Comparison of ENCODE assay signal across 9 cellular contexts in genomic region chr4:164731827-164732474, GRCh38. TPM values are rescaled to one million over a fixed set of nuclear protein-coding genes. Genes with fewer than 3 reads are reported as not detected.
A peak's percentile ranks its signal among the peaks of the same experiment; 100 is the strongest.
DNase-seq lines count a peak whose midpoint lies in the region; ATAC-seq, FAIRE-seq and TF ChIP-seq lines count a peak whose summit lies in the region.
"Had no signal": no experiment of that assay in that cellular context is flagged by ENCODE, and none has a peak within 500 bp of the region (broad histone marks: within the 10 kb centered on the region; RNA-seq: fewer than 3 reads in every experiment).

No MANE protein-coding gene starts in this region.

- H3K36me3 ChIP-seq in HepG2 (replicated peaks in 1 of 2; ENCODE audit: control insufficient read depth in 1 of 2, insufficient read depth in 2 of 2, low read length in 2 of 2) = no peaks in the 10 kb centered on the region

- WGBS in HepG2 (ENCODE audit: low lambda C conversion rate) = 8% methylated on average over 5 of the region's 5 CpGs

- peak; percentile 96 for TF ChIP-seq CTCF in VCaP (conservative IDR thresholded peaks at IDR 0.05)
- peak; percentile 99 for TF ChIP-seq CTCF in chondrocyte (IDR thresholded peaks at IDR 0.05)
- peak; percentile 78 for TF ChIP-seq CTCF in HepG2 (CRISPR knock-in tag; IDR thresholded peaks at IDR 0.05)

- H3K36me3 Mint-ChIP-seq in chondrocyte (ENCODE audit: low read depth) = no peaks in the 10 kb centered on the region

- intact Hi-C loops in HepG2 (cut with micrococcal nuclease; ENCODE audit: unreplicated experiment) = loop anchor here (5.0 to 10.0 kb wide), 2 partner anchors 1047 to 1175 kb away; no protein-coding TSS in a partner anchor

- H4K20me1 ChIP-seq in HepG2 (ENCODE audit: insufficient read depth, low read length) = no peaks in the 10 kb centered on the region

- CTCF ChIA-PET in HepG2 (lab: Yijun Ruan, JAX; ENCODE audit: low intra/inter-chr PET ratio, low total read pairs) = interaction anchor here (1.1 kb wide), 1 partner anchor 1247 kb away, joined by 4 read pairs; no protein-coding TSS in a partner anchor

- BruUV-seq in HepG2 (replicated peaks; lab: Mats Ljungman, UMichigan) = no TSS peak

- POLR2A ChIA-PET in HepG2 (lab: Yijun Ruan, JAX) = no interaction called here

- in situ Hi-C loops in HepG2 (cut with HindIII; ENCODE audit: extremely low pct_ligation_motif_present, low pct_unique_long_range_greater_than_20kb) = loop anchor here (25.0 kb wide), 1 partner anchor 1170 kb away; no protein-coding TSS in a partner anchor

- H3K4me1 ChIP-seq in HepG2 (ENCODE audit: insufficient read depth, low read length) = no peaks in the 10 kb centered on the region

- no peak overlapping the region for H2AFZ ChIP-seq in HepG2 (ENCODE audit: low read length)

- H3K27ac Mint-ChIP-seq in chondrocyte (ENCODE audit: unreplicated experiment) = no peak overlapping the region

- H3K79me2 ChIP-seq in HepG2 (ENCODE audit: insufficient read depth, low read length) = no peaks in the 10 kb centered on the region

- TF ChIP-seq RAD21 in HepG2 (CRISPR knock-in tag; IDR thresholded peaks at IDR 0.05) = 0 out of 2 replicates have a peak, but pooled peaks have one; percentile 30

- no peak for TF ChIP-seq POLR2A in HepG2 (IDR thresholded peaks at IDR 0.05; ENCODE audit: insufficient read depth in 1 of 2, low read depth in 2 of 2, low read length in 2 of 2)

- peaks cover 14% of the 10 kb centered on the region for H3K27me3 Mint-ChIP-seq in chondrocyte (ENCODE audit: low read depth)

- H3K9ac ChIP-seq in HepG2 (ENCODE audit: insufficient read depth, low read depth, low read length) = no peak overlapping the region

- no peak for FAIRE-seq in HepG2 (lab: Jason Lieb, UNC)

- no peak overlapping the region for H3K4me2 ChIP-seq in HepG2 (ENCODE audit: low read depth, low read length)

- no peak overlapping the region for H3K4me3 ChIP-seq in HepG2 (replicated peaks in 1 of 3; ENCODE audit: insufficient read depth in 1 of 3, low read depth in 2 of 3, low read length in 3 of 3)

- H3K27ac ChIP-seq in VCaP (no peak overlapping the region), HepG2 (ENCODE audit: extremely low read length, insufficient read depth, low read length) (no peak overlapping the region)

- DNase-seq in NCI-H1417 (lab: John Stamatoyannopoulos, UW) (peak in 2 of 3 experiments; percentile 18 to 75), NCI-H1417 treated with DMSO at 0.1 percent for 48 hours (lab: John Stamatoyannopoulos, UW) (no peak), LHCN-M2 (ENCODE audit: low read depth) (peak; percentile 51), chondrocyte (ENCODE audit: low spot score) (no peak), HepG2 (ENCODE audit: low spot score) (peak; percentile 20)
- peak; percentile 0 for DNase-seq in stimulated activated CD8-positive, alpha-beta memory T cell treated with anti-CD3 and anti-CD28 coated beads, Interleukin-15, amount 100 ng/mL, for 24 hours (ENCODE audit: low read depth)

- no peak overlapping the region for H3K4me3 Mint-ChIP-seq in chondrocyte (ENCODE audit: unreplicated experiment)

- TF ChIP-seq EP300 in HepG2 (IDR thresholded peaks at IDR 0.05; ENCODE audit: low read depth in 2 of 2, low read length in 2 of 2) = no peak
- TF ChIP-seq EP300 in HepG2 (CRISPR knock-in tag; IDR thresholded peaks at IDR 0.05; ENCODE audit: borderline replicate concordance) = no peak

- ATAC-seq in GM21825 (IDR thresholded peaks at IDR 0.05; ENCODE audit: unreplicated experiment) (peak; percentile 85), HepG2 (peak; percentile 72; the same call in 2 of the 3 replicates)

- no peaks in the 10 kb centered on the region for H3K4me1 Mint-ChIP-seq in chondrocyte (ENCODE audit: low read depth)

- H3K9me3 ChIP-seq in HepG2 (ENCODE audit: low read length) = no peaks in the 10 kb centered on the region

- no peaks in the 10 kb centered on the region for H3K27me3 ChIP-seq in HepG2 (ENCODE audit: control insufficient read depth in 1 of 2, insufficient read depth in 2 of 2, low read length in 2 of 2)

- H3K9me3 Mint-ChIP-seq in chondrocyte (ENCODE audit: low read depth) = no peaks in the 10 kb centered on the region

TF ChIP-seq in HepG2, 621 proteins besides CTCF, POLR2A, EP300 and RAD21:
- TF ChIP-seq ZNF414 (CRISPR knock-in tag; IDR thresholded peaks at IDR 0.05) = no peak
- TF ChIP-seq, protein P1, sequence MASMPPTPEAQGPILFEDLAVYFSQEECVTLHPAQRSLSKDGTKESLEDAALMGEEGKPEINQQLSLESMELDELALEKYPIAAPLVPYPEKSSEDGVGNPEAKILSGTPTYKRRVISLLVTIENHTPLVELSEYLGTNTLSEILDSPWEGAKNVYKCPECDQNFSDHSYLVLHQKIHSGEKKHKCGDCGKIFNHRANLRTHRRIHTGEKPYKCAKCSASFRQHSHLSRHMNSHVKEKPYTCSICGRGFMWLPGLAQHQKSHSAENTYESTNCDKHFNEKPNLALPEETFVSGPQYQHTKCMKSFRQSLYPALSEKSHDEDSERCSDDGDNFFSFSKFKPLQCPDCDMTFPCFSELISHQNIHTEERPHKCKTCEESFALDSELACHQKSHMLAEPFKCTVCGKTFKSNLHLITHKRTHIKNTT (CRISPR knock-in tag; IDR thresholded peaks at IDR 0.05) = no peak
- TF ChIP-seq TEAD3 (CRISPR knock-in tag; optimal IDR thresholded peaks at IDR 0.05; ENCODE audit: borderline replicate concordance) = peak; percentile 22
- TF ChIP-seq HMG20B (CRISPR knock-in tag; conservative IDR thresholded peaks at IDR 0.05) = no peak
- no peak for TF ChIP-seq ZNF326 (CRISPR knock-in tag; IDR thresholded peaks at IDR 0.05; ENCODE audit: borderline replicate concordance)
- TF ChIP-seq STAG1 (CRISPR knock-in tag; IDR thresholded peaks at IDR 0.05) = peak; percentile 71
- peak; percentile 56 for TF ChIP-seq SMC3 (IDR thresholded peaks at IDR 0.05; ENCODE audit: low read length)
TF ChIP-seq in HepG2: peak in this region for 3.

RNA-seq across cellular contexts. Expression of gene SMIM31, which starts 22.0 kb away (rescaled TPM):
- total RNA-seq in LHCN-M2 (2014; rRNA removed) (not detected in 2 replicates), chondrocyte (not detected in 3 replicates), HepG2 (2016; rRNA removed; fragmentation: Illumina TruSeq; extraction: Trizol) (not detected in 2 replicates)
- polyA plus RNA-seq in LHCN-M2 (2012) = not detected
- not detected in 2 replicates for total RNA-seq in HepG2 (2016; cell fraction: cytosol; rRNA removed; fragmentation: Illumina TruSeq; extraction: Trizol; ENCODE audit: low read depth)
- total RNA-seq in HepG2 (2016; cell fraction: insoluble cytoplasmic fraction; rRNA removed; fragmentation: Illumina TruSeq; extraction: Trizol) = not detected in 2 replicates
- not detected in 2 replicates for total RNA-seq in HepG2 (2016; cell fraction: membrane; rRNA removed; fragmentation: Illumina TruSeq; extraction: Trizol)
- total RNA-seq in HepG2 (2016; cell fraction: nucleus; rRNA removed; fragmentation: Illumina TruSeq; extraction: Trizol) = not detected in 2 replicates
- polyA plus RNA-seq in HepG2 (2011; rRNA removed) = not detected in 2 replicates
- polyA plus RNA-seq in HepG2 (2011; cell fraction: cytosol; rRNA removed) = not detected in 2 replicates
- polyA plus RNA-seq in HepG2 (2011; cell fraction: nucleus; rRNA removed) = not detected in 2 replicates
- polyA plus RNA-seq in HepG2 (2012) = not detected in 2 replicates
- polyA plus RNA-seq in HepG2 (2016; cell fraction: cytosol; fragmentation: Illumina TruSeq; extraction: Trizol; ENCODE audit: low read depth) = not detected in 2 replicates
- polyA plus RNA-seq in HepG2 (2016; cell fraction: insoluble cytoplasmic fraction; fragmentation: Illumina TruSeq; extraction: Trizol; ENCODE audit: low read depth) = not detected in 2 replicates
- polyA plus RNA-seq in HepG2 (2016; cell fraction: membrane; fragmentation: Illumina TruSeq; extraction: Trizol; ENCODE audit: low read depth) = not detected in 2 replicates
- not detected in 2 replicates for polyA plus RNA-seq in HepG2 (2016; cell fraction: nucleus; fragmentation: Illumina TruSeq; extraction: Trizol; ENCODE audit: insufficient read depth, low read depth)
- polyA minus RNA-seq in HepG2 (2011; rRNA and poly(A)+ RNA removed; ENCODE audit: low replicate concordance) = not detected in 2 replicates
- not detected in 2 replicates for polyA minus RNA-seq in HepG2 (2011; cell fraction: cytosol; rRNA and poly(A)+ RNA removed)
- not detected in 2 replicates for polyA minus RNA-seq in HepG2 (2011; cell fraction: nucleus; rRNA and poly(A)+ RNA removed)
- total RNA-seq: pulmonary artery endothelial cell had no signal

Comparison
In these comparisons a context has a peak if more than half of its experiments do, and no peak if none do; other contexts are left out.
1. DNase-seq: peak in NCI-H1417 (2 of 3), LHCN-M2 (single experiment), HepG2 (single experiment) and stimulated activated CD8-positive, alpha-beta memory T cell treated with anti-CD3 and anti-CD28 coated beads, Interleukin-15, amount 100 ng/mL, for 24 hours (single experiment); none in NCI-H1417 treated with DMSO at 0.1 percent for 48 hours (single experiment) and chondrocyte (single experiment).
2. Peak in every context shown above with its lines, with median percentiles within 50 percentile points of each other: CTCF ChIP-seq.